ENCODE assay signal across 2 cellular contexts in genomic region chr1:95122151-95122697, GRCh38.
TF ChIP-seq lines count a peak whose summit lies in the region.

No MANE protein-coding gene starts in this region.

TF ChIP-seq in K562, 482 proteins besides CTCF, POLR2A, EP300 and RAD21 (continues in another document):
- TF ChIP-seq SRSF3 (IDR thresholded peaks at IDR 0.05; ENCODE audit: insufficient read depth, low read length) = no peak
- 0 out of 4 replicates have a peak, but pooled peaks of 1 of the 2 experiments have one; percentile 16 for TF ChIP-seq FOXK2 (conservative IDR thresholded peaks at IDR 0.05 in 1 of 2, IDR thresholded peaks at IDR 0.05 in 1 of 2; ENCODE audit: low read depth in 2 of 2)
- TF ChIP-seq ZEB2 (IDR thresholded peaks at IDR 0.05) = peak; percentile 70; the same call in 1 of the 2 replicates
- no peak for TF ChIP-seq RFX5 (IDR thresholded peaks at IDR 0.05; ENCODE audit: low read depth, low read length)
- TF ChIP-seq CBFA2T3 (IDR thresholded peaks at IDR 0.05) = peak; percentile 73
- TF ChIP-seq CREM (IDR thresholded peaks at IDR 0.05; ENCODE audit: low read depth) = 0 out of 2 replicates have a peak, but pooled peaks have one; percentile 6
- TF ChIP-seq ESRRA (IDR thresholded peaks at IDR 0.05; ENCODE audit: borderline replicate concordance, low read depth) = peak; percentile 58; the same call in 1 of the 2 replicates
- TF ChIP-seq TAL1 (IDR thresholded peaks at IDR 0.05) = peak; percentile 13; the same call in 1 of the 2 replicates
- TF ChIP-seq ETS1 (conservative IDR thresholded peaks at IDR 0.05; ENCODE audit: control insufficient read depth, low read depth, low read length) = no peak
- no peak for TF ChIP-seq EP400 (IDR thresholded peaks at IDR 0.05)
- TF ChIP-seq XRCC3 (IDR thresholded peaks at IDR 0.05) = no peak
- no peak for TF ChIP-seq ATF7 (IDR thresholded peaks at IDR 0.05)
- TF ChIP-seq MTA1 (IDR thresholded peaks at IDR 0.05; ENCODE audit: borderline replicate concordance) = peak; percentile 54; the same call in 1 of the 2 replicates
- peak; percentile 32; the same call in 1 of the 2 replicates for TF ChIP-seq TEAD4 (IDR thresholded peaks at IDR 0.05; ENCODE audit: low read length)
- TF ChIP-seq TEAD4 (CRISPR knock-in tag; IDR thresholded peaks at IDR 0.05; ENCODE audit: borderline replicate concordance) = no peak
- TF ChIP-seq RCOR1 (IDR thresholded peaks at IDR 0.05; ENCODE audit: borderline replicate concordance in 1 of 2, low read depth in 2 of 2, low read length in 2 of 2) = peak in 1 of 2 experiments; percentile 46; a peak in 1 of 4 replicates
- TF ChIP-seq GMEB1 (CRISPR knock-in tag; IDR thresholded peaks at IDR 0.05) = no peak
- peak; percentile 80; the same call in 1 of the 2 replicates for TF ChIP-seq CTBP1 (IDR thresholded peaks at IDR 0.05; ENCODE audit: borderline replicate concordance)
- 0 out of 2 replicates have a peak, but pooled peaks have one; percentile 25 for TF ChIP-seq ZBTB2 (IDR thresholded peaks at IDR 0.05)
- no peak for TF ChIP-seq MIER1 (IDR thresholded peaks at IDR 0.05; ENCODE audit: low read depth)
- TF ChIP-seq HDAC1 (IDR thresholded peaks at IDR 0.05) = peak in 1 of 2 experiments; percentile 32; a peak in 1 of 4 replicates
- TF ChIP-seq SMC3 (conservative IDR thresholded peaks at IDR 0.05; ENCODE audit: insufficient read depth, low read depth, low read length) = no peak
- TF ChIP-seq VEZF1 (CRISPR knock-in tag; IDR thresholded peaks at IDR 0.05) = peak; percentile 39; the same call in 1 of the 2 replicates
- TF ChIP-seq RFX1 (IDR thresholded peaks at IDR 0.05) = peak; percentile 73
- TF ChIP-seq KAT8 (IDR thresholded peaks at IDR 0.05; ENCODE audit: low read depth) = no peak
- TF ChIP-seq POLR3G (IDR thresholded peaks at IDR 0.05; ENCODE audit: extremely low read depth, insufficient read length, insufficient replicate concordance) = no peak
- no peak for TF ChIP-seq SRF (CRISPR knock-in tag; IDR thresholded peaks at IDR 0.05)
- TF ChIP-seq DPF2 (IDR thresholded peaks at IDR 0.05) = peak; percentile 62
- TF ChIP-seq ARID1B (IDR thresholded peaks at IDR 0.05) = peak; percentile 60
- no peak for TF ChIP-seq NR2C2 (CRISPR knock-in tag; IDR thresholded peaks at IDR 0.05)
- TF ChIP-seq NR2C2 (tag; IDR thresholded peaks at IDR 0.05) = peak; percentile 66
- no peak for TF ChIP-seq FOXA1 (IDR thresholded peaks at IDR 0.05; ENCODE audit: borderline replicate concordance)
- TF ChIP-seq NR2C1 (IDR thresholded peaks at IDR 0.05) = peak; percentile 44; the same call in 1 of the 2 replicates
- peak; percentile 52; the same call in 1 of the 2 replicates for TF ChIP-seq NR2C1 (tag; IDR thresholded peaks at IDR 0.05)
- TF ChIP-seq SMARCE1 (IDR thresholded peaks at IDR 0.05) = peak; percentile 68; the same call in 1 of the 2 replicates
- TF ChIP-seq ARHGAP35 (IDR thresholded peaks at IDR 0.05; ENCODE audit: partially characterized antibody) = no peak
- peak; percentile 55 to 63; a peak in 3 of 4 replicates for TF ChIP-seq KDM1A (IDR thresholded peaks at IDR 0.05)

TF ChIP-seq in liver, 16 proteins besides CTCF, POLR2A, EP300 and RAD21:
- TF ChIP-seq REST (IDR thresholded peaks at IDR 0.05) (peak; percentile 72), HNF4A (conservative IDR thresholded peaks at IDR 0.05) (peak; percentile 99), FOXA1 (IDR thresholded peaks at IDR 0.05) (peak; percentile 37), MAX (IDR thresholded peaks at IDR 0.05) (peak; percentile 90), RXRA (IDR thresholded peaks at IDR 0.05) (peak; percentile 96 to 98), SP1 (IDR thresholded peaks at IDR 0.05) (peak; percentile 99), FOXA2 (IDR thresholded peaks at IDR 0.05) (peak; percentile 62), NR2F2 (IDR thresholded peaks at IDR 0.05) (peak; percentile 90), HNF4G (IDR thresholded peaks at IDR 0.05) (peak; percentile 94), GABPA (IDR thresholded peaks at IDR 0.05 in 1 of 2, conservative IDR thresholded peaks at IDR 0.05 in 1 of 2) (no peak), EGR1 (IDR thresholded peaks at IDR 0.05; ENCODE audit: low read depth in 2 of 2) (peak in 1 of 2 donors; percentile 47), ATF3 (IDR thresholded peaks at IDR 0.05) (no peak), ZBTB33 (IDR thresholded peaks at IDR 0.05) (peak; percentile 84), YY1 (IDR thresholded peaks at IDR 0.05) (peak; percentile 70), JUND (IDR thresholded peaks at IDR 0.05) (peak; percentile 62 to 85), TAF1 (conservative IDR thresholded peaks at IDR 0.05) (no peak)
